In genomic region chr5:34534237-34535108, GRCh38 we compare ENCODE assay signal across 10 cellular contexts.
A peak's percentile ranks its signal among the peaks of the same experiment; 100 is the strongest.
DNase-seq lines count a peak whose midpoint lies in the region; ATAC-seq lines count a peak whose summit lies in the region.
"Had no signal": no experiment of that assay in that cellular context is flagged by ENCODE, and none has a peak within 500 bp of the region (broad histone marks: within the 10 kb centered on the region; RNA-seq: fewer than 3 reads in every experiment).

No MANE protein-coding gene starts in this region.

- H3K4me1 Mint-ChIP-seq in activated CD4-positive, alpha-beta T cell treated with anti-CD3 and anti-CD28 coated beads, Interleukin-2, amount 10 ng/mL, durations not matched to agents 24 days and 14 days: peaks cover 7% of the 10 kb centered on the region
- H3K4me1 Mint-ChIP-seq: B cell had no signal

- H3K36me3 Mint-ChIP-seq in activated CD4-positive, alpha-beta T cell treated with anti-CD3 and anti-CD28 coated beads, Interleukin-2, amount 10 ng/mL, durations not matched to agents 24 days and 14 days (ENCODE audit: low read depth): no peaks in the 10 kb centered on the region

- peak; percentile 87 for ATAC-seq in HG02973 (IDR thresholded peaks at IDR 0.05; ENCODE audit: unreplicated experiment)
- no peak for ATAC-seq in left lobe of liver

- no peaks in the 10 kb centered on the region for H3K9me3 ChIP-seq in skeletal muscle satellite cell (replicated peaks; ENCODE audit: low read length)
- H3K9me3 ChIP-seq: right lobe of liver had no signal

- H3K27me3 Mint-ChIP-seq in activated CD4-positive, alpha-beta T cell treated with anti-CD3 and anti-CD28 coated beads, Interleukin-2, amount 10 ng/mL, durations not matched to agents 24 days and 14 days: no peaks in the 10 kb centered on the region

- H3K9me3 Mint-ChIP-seq in activated CD4-positive, alpha-beta T cell treated with anti-CD3 and anti-CD28 coated beads, Interleukin-2, amount 10 ng/mL, durations not matched to agents 24 days and 14 days: no peaks in the 10 kb centered on the region

- peak overlapping the region; percentile 51 for H3K27ac Mint-ChIP-seq in activated CD4-positive, alpha-beta T cell treated with anti-CD3 and anti-CD28 coated beads, Interleukin-2, amount 10 ng/mL, durations not matched to agents 24 days and 14 days
- H3K27ac Mint-ChIP-seq: B cell had no signal

- intact Hi-C loops in activated CD4-positive, alpha-beta T cell treated with anti-CD3 and anti-CD28 coated beads, Interleukin-2, amount 10 ng/mL, durations not matched to agents 24 days and 14 days (cut with micrococcal nuclease): no loop called here

- H3K4me3 Mint-ChIP-seq in activated CD4-positive, alpha-beta T cell treated with anti-CD3 and anti-CD28 coated beads, Interleukin-2, amount 10 ng/mL, durations not matched to agents 24 days and 14 days: no peak overlapping the region
- H3K4me3 Mint-ChIP-seq: B cell had no signal

- peak overlapping the region; percentile 63 for H3K4me2 ChIP-seq in skeletal muscle satellite cell (ENCODE audit: low read length)

- DNase-seq in activated CD4-positive, alpha-beta T cell treated with anti-CD3 and anti-CD28 coated beads, Interleukin-2, amount 10 ng/mL, durations not matched to agents 24 days and 14 days: no peak
- DNase-seq in activated CD4-positive, alpha-beta T cell treated with anti-CD3 and anti-CD28 coated beads, Interleukin-2, amount 50 U/mL, for 4 hours: no peak
- DNase-seq in amniotic epithelial cell (ENCODE audit: low read depth): peak; percentile 95
- DNase-seq in OCI-M2 (lab: John Stamatoyannopoulos, UW; ENCODE audit: unreplicated experiment): no peak
- no peak for DNase-seq in NCI-H345 treated with DMSO at 0.1 percent for 48 hours (lab: John Stamatoyannopoulos, UW; ENCODE audit: unreplicated experiment)
- no peak for DNase-seq in left lobe of liver (ENCODE audit: low spot score)
- DNase-seq: right lobe of liver had no signal

- H3K36me3 ChIP-seq in skeletal muscle satellite cell (ENCODE audit: insufficient read depth, low read length): no peaks in the 10 kb centered on the region
- H3K36me3 ChIP-seq: right lobe of liver had no signal

- H3K4me3 ChIP-seq in skeletal muscle satellite cell (ENCODE audit: low read length): peak overlapping the region; percentile 34
- H3K4me3 ChIP-seq: right lobe of liver had no signal

- H3K9ac ChIP-seq in skeletal muscle satellite cell (ENCODE audit: low read depth, low read length): peak overlapping the region; percentile 88

- H3K27me3 ChIP-seq in skeletal muscle satellite cell (ENCODE audit: control insufficient read depth, insufficient read depth, low read length): no peaks in the 10 kb centered on the region
- H3K27me3 ChIP-seq: right lobe of liver had no signal

- peaks cover 76% of the 10 kb centered on the region for H3K4me1 ChIP-seq in skeletal muscle satellite cell (ENCODE audit: control insufficient read depth, insufficient read depth, low read length)
- H3K4me1 ChIP-seq: right lobe of liver had no signal
